ENCODE assay signal across 1 cellular context in genomic region chr15:77402740-77403379, GRCh38.
TF ChIP-seq lines count a peak whose summit lies in the region.

No MANE protein-coding gene starts in this region.

TF ChIP-seq in K562, 482 proteins besides CTCF, POLR2A, EP300 and RAD21 (continued from another document):
- no peak for TF ChIP-seq RREB1 (CRISPR knock-in tag; IDR thresholded peaks at IDR 0.05)
- TF ChIP-seq ZFP36 (IDR thresholded peaks at IDR 0.05; ENCODE audit: low read depth, low read length, partially characterized antibody): no peak
- TF ChIP-seq POLR2G (IDR thresholded peaks at IDR 0.05; ENCODE audit: low read depth, low read length): no peak
- TF ChIP-seq ZEB2 (IDR thresholded peaks at IDR 0.05): no peak
- TF ChIP-seq SPI1 (IDR thresholded peaks at IDR 0.05; ENCODE audit: borderline replicate concordance, low read depth, low read length): no peak
- no peak for TF ChIP-seq MYBL2 (IDR thresholded peaks at IDR 0.05; ENCODE audit: low read depth)
- no peak for TF ChIP-seq MYBL2 (CRISPR knock-in tag; IDR thresholded peaks at IDR 0.05; ENCODE audit: borderline replicate concordance)
- TF ChIP-seq ETS1 (conservative IDR thresholded peaks at IDR 0.05; ENCODE audit: control insufficient read depth, low read depth, low read length): no peak
- no peak for TF ChIP-seq HDAC6 (IDR thresholded peaks at IDR 0.05; ENCODE audit: low read depth, low read length)
- no peak for TF ChIP-seq U2AF1 (optimal IDR thresholded peaks at IDR 0.05; ENCODE audit: low read depth, low read length)
- no peak for TF ChIP-seq ZNF212 (CRISPR knock-in tag; IDR thresholded peaks at IDR 0.05)
- no peak for TF ChIP-seq HMG20B (CRISPR knock-in tag; IDR thresholded peaks at IDR 0.05)
- TF ChIP-seq CEBPG (CRISPR knock-in tag; IDR thresholded peaks at IDR 0.05): peak; percentile 69; the same call in 1 of the 2 replicates
- peak; percentile 67 to 84; a peak in 3 of 4 replicates for TF ChIP-seq CEBPG (tag; conservative IDR thresholded peaks at IDR 0.05 in 1 of 2, IDR thresholded peaks at IDR 0.05 in 1 of 2)
- TF ChIP-seq MBD2 (IDR thresholded peaks at IDR 0.05; ENCODE audit: borderline replicate concordance, low read depth): no peak
- no peak for TF ChIP-seq PHB2 (IDR thresholded peaks at IDR 0.05; ENCODE audit: low read depth)
- TF ChIP-seq ZNF77 (CRISPR knock-in tag; IDR thresholded peaks at IDR 0.05): no peak
- no peak for TF ChIP-seq ZBTB9 (CRISPR knock-in tag; IDR thresholded peaks at IDR 0.05)
- TF ChIP-seq ATF3 (IDR thresholded peaks at IDR 0.05): peak; percentile 40; the same call in 1 of the 2 replicates
- TF ChIP-seq ATF3 (CRISPR knock-in tag; conservative IDR thresholded peaks at IDR 0.05): no peak
- no peak for TF ChIP-seq HDAC3 (IDR thresholded peaks at IDR 0.05; ENCODE audit: borderline replicate concordance, partially characterized antibody)
- no peak for TF ChIP-seq TFE3 (CRISPR knock-in tag; IDR thresholded peaks at IDR 0.05)
- no peak for TF ChIP-seq HMGN3 (IDR thresholded peaks at IDR 0.05; ENCODE audit: borderline replicate concordance, extremely low read depth, insufficient read length, low read depth, low read length)
- TF ChIP-seq BRD9 (IDR thresholded peaks at IDR 0.05; ENCODE audit: low read depth, partially characterized antibody): no peak
- peak; percentile 25; the same call in 1 of the 2 replicates for TF ChIP-seq EGR1 (conservative IDR thresholded peaks at IDR 0.05)
- TF ChIP-seq NCOA4 (IDR thresholded peaks at IDR 0.05; ENCODE audit: partially characterized antibody): no peak
- 0 out of 2 replicates have a peak, but pooled peaks have one; percentile 17 for TF ChIP-seq ATF4 (CRISPR knock-in tag; IDR thresholded peaks at IDR 0.05)
- no peak for TF ChIP-seq ESRRB (CRISPR knock-in tag; IDR thresholded peaks at IDR 0.05; ENCODE audit: borderline replicate concordance)
